8 cellular contexts compared by ENCODE assay signal in genomic region chr6:42745638-42746451, GRCh38.
DNase-seq lines count a peak whose midpoint lies in the region; ATAC-seq and TF ChIP-seq lines count a peak whose summit lies in the region.

TBCC (minus strand) TSS chr6:42746103; CDS start chr6:42746073, 30 bp downstream.

- peaks cover 23% of the 10 kb centered on the region for H4K20me1 ChIP-seq in BLaER1

- H3K27me3 ChIP-seq in BLaER1, result no peaks in the 10 kb centered on the region
- no peaks in the 10 kb centered on the region for H3K27me3 ChIP-seq in layer of hippocampus (ENCODE audit: control insufficient read depth, insufficient read depth, low read length)

- no peak for TF ChIP-seq CTCF in coronary artery (IDR thresholded peaks at IDR 0.05)

- no peaks in the 10 kb centered on the region for H3K9me3 ChIP-seq in BLaER1

- H3K4me1 ChIP-seq in BLaER1, result peaks cover 66% of the 10 kb centered on the region

- ATAC-seq in GM19324 (IDR thresholded peaks at IDR 0.05; ENCODE audit: low FRiP score, unreplicated experiment) (peak; percentile 76), HG03460 (IDR thresholded peaks at IDR 0.05; ENCODE audit: unreplicated experiment) (peak; percentile 77)

- peak within 1 kb of the TSS; percentile 98 for H3K27ac ChIP-seq in BLaER1
- H3K27ac ChIP-seq in coronary artery, result peak within 1 kb of the TSS; percentile 89 to 98
- peak within 1 kb of the TSS; percentile 92 for H3K27ac ChIP-seq in layer of hippocampus (ENCODE audit: low read depth, low read length)

- peak within 1 kb of the TSS; percentile 99 for H3K9ac ChIP-seq in BLaER1

- peak; percentile 98 for DNase-seq in NCI-H526 (lab: John Stamatoyannopoulos, UW)
- DNase-seq in activated CD4-positive, alpha-beta T cell treated with anti-CD3 and anti-CD28 coated beads for 48 hours, result peak; percentile 94
- DNase-seq in coronary artery (ENCODE audit: low spot score), result peak; percentile 99
- DNase-seq in stimulated activated CD4-positive, alpha-beta T cell treated with anti-CD3 and anti-CD28 coated beads, Interleukin-1b, Interleukin-23, amount 100 ng/mL, for 24 hours (ENCODE audit: low read depth in 4 of 4, low spot score in 1 of 4), result peak; percentile 79 to 91 (median 82)

- H3K4me3 ChIP-seq in BLaER1 (peak within 1 kb of the TSS; percentile 98), coronary artery (peak within 1 kb of the TSS; percentile 96)

- H3K4me2 ChIP-seq in BLaER1, result peak within 1 kb of the TSS; percentile 90

- H3K36me3 ChIP-seq in BLaER1, result no peaks in the 10 kb centered on the region

Comparison
In these comparisons a context has a peak if more than half of its experiments do, and no peak if none do; other contexts are left out.
1. Peak in every context shown above with its lines: DNase-seq, ATAC-seq, H3K4me3 ChIP-seq and H3K27ac ChIP-seq.